Comparison of ENCODE assay signal across 1 cellular context in genomic region chr12:107352347-107353081, GRCh38.
TF ChIP-seq lines count a peak whose summit lies in the region.

No MANE protein-coding gene starts in this region.

TF ChIP-seq in HepG2, 621 proteins besides CTCF, POLR2A, EP300 and RAD21 (continued from another document and continues in another):
- TF ChIP-seq, protein P1, sequence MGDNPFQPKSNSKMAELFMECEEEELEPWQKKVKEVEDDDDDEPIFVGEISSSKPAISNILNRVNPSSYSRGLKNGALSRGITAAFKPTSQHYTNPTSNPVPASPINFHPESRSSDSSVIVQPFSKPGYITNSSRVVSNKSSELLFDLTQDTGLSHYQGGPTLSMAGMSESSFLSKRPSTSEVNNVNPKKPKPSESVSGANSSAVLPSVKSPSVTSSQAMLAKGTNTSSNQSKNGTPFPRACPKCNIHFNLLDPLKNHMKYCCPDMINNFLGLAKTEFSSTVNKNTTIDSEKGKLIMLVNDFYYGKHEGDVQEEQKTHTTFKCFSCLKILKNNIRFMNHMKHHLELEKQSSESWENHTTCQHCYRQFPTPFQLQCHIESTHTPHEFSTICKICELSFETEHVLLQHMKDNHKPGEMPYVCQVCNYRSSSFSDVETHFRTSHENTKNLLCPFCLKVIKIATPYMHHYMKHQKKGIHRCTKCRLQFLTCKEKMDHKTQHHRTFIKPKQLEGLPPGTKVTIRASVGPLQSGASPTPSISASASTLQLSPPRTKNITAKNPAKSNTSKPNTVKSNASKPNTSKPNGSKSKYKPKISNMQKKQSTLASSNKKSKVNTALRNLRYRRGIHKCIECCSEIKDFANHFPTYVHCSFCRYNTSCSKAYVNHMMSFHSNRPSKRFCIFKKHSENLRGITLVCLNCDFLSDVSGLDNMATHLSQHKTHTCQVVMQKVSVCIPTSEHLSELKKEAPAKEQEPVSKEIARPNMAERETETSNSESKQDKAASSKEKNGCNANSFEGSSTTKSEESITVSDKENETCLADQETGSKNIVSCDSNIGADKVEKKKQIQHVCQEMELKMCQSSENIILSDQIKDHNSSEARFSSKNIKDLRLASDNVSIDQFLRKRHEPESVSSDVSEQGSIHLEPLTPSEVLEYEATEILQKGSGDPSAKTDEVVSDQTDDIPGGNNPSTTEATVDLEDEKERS (CRISPR knock-in tag; IDR thresholded peaks at IDR 0.05), result 0 out of 2 replicates have a peak, but pooled peaks have one; percentile 50
- TF ChIP-seq CHCHD3 (CRISPR knock-in tag; IDR thresholded peaks at IDR 0.05), result no peak
- TF ChIP-seq MYPOP (CRISPR knock-in tag; IDR thresholded peaks at IDR 0.05), result peak; percentile 55; the same call in 1 of the 2 replicates
- TF ChIP-seq FLYWCH1 (CRISPR knock-in tag; IDR thresholded peaks at IDR 0.05), result no peak
- no peak for TF ChIP-seq IKZF1 (IDR thresholded peaks at IDR 0.05)
- TF ChIP-seq FOXJ3 (CRISPR knock-in tag; IDR thresholded peaks at IDR 0.05; ENCODE audit: borderline replicate concordance), result peak; percentile 88
- TF ChIP-seq ZNF703 (CRISPR knock-in tag; IDR thresholded peaks at IDR 0.05; ENCODE audit: borderline replicate concordance), result no peak
- no peak for TF ChIP-seq ZNF280B (CRISPR knock-in tag; IDR thresholded peaks at IDR 0.05; ENCODE audit: borderline replicate concordance)
- TF ChIP-seq, protein P2, sequence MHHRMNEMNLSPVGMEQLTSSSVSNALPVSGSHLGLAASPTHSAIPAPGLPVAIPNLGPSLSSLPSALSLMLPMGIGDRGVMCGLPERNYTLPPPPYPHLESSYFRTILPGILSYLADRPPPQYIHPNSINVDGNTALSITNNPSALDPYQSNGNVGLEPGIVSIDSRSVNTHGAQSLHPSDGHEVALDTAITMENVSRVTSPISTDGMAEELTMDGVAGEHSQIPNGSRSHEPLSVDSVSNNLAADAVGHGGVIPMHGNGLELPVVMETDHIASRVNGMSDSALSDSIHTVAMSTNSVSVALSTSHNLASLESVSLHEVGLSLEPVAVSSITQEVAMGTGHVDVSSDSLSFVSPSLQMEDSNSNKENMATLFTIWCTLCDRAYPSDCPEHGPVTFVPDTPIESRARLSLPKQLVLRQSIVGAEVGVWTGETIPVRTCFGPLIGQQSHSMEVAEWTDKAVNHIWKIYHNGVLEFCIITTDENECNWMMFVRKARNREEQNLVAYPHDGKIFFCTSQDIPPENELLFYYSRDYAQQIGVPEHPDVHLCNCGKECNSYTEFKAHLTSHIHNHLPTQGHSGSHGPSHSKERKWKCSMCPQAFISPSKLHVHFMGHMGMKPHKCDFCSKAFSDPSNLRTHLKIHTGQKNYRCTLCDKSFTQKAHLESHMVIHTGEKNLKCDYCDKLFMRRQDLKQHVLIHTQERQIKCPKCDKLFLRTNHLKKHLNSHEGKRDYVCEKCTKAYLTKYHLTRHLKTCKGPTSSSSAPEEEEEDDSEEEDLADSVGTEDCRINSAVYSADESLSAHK (CRISPR knock-in tag; IDR thresholded peaks at IDR 0.05; ENCODE audit: borderline replicate concordance), result no peak
- TF ChIP-seq, protein P3, sequence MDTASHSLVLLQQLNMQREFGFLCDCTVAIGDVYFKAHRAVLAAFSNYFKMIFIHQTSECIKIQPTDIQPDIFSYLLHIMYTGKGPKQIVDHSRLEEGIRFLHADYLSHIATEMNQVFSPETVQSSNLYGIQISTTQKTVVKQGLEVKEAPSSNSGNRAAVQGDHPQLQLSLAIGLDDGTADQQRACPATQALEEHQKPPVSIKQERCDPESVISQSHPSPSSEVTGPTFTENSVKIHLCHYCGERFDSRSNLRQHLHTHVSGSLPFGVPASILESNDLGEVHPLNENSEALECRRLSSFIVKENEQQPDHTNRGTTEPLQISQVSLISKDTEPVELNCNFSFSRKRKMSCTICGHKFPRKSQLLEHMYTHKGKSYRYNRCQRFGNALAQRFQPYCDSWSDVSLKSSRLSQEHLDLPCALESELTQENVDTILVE (CRISPR knock-in tag; IDR thresholded peaks at IDR 0.05), result peak; percentile 65
- no peak for TF ChIP-seq ZNF781 (CRISPR knock-in tag; IDR thresholded peaks at IDR 0.05; ENCODE audit: borderline replicate concordance, not compliant biosample characterization)
- peak; percentile 90 for TF ChIP-seq MED1 (CRISPR knock-in tag; IDR thresholded peaks at IDR 0.05)
- TF ChIP-seq SALL1 (CRISPR knock-in tag; IDR thresholded peaks at IDR 0.05), result peak; percentile 96
- TF ChIP-seq ZNF589 (CRISPR knock-in tag; conservative IDR thresholded peaks at IDR 0.05), result no peak
- no peak for TF ChIP-seq KMT2A (CRISPR knock-in tag; IDR thresholded peaks at IDR 0.05)
- TF ChIP-seq ZKSCAN5 (CRISPR knock-in tag; IDR thresholded peaks at IDR 0.05), result no peak
- TF ChIP-seq THAP8 (CRISPR knock-in tag; IDR thresholded peaks at IDR 0.05; ENCODE audit: borderline replicate concordance), result no peak
- TF ChIP-seq, protein P4, sequence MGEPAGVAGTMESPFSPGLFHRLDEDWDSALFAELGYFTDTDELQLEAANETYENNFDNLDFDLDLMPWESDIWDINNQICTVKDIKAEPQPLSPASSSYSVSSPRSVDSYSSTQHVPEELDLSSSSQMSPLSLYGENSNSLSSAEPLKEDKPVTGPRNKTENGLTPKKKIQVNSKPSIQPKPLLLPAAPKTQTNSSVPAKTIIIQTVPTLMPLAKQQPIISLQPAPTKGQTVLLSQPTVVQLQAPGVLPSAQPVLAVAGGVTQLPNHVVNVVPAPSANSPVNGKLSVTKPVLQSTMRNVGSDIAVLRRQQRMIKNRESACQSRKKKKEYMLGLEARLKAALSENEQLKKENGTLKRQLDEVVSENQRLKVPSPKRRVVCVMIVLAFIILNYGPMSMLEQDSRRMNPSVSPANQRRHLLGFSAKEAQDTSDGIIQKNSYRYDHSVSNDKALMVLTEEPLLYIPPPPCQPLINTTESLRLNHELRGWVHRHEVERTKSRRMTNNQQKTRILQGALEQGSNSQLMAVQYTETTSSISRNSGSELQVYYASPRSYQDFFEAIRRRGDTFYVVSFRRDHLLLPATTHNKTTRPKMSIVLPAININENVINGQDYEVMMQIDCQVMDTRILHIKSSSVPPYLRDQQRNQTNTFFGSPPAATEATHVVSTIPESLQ (CRISPR knock-in tag; conservative IDR thresholded peaks at IDR 0.05), result no peak
- no peak for TF ChIP-seq ZNF768 (CRISPR knock-in tag; IDR thresholded peaks at IDR 0.05)
- TF ChIP-seq MAZ (IDR thresholded peaks at IDR 0.05; ENCODE audit: borderline replicate concordance, low read depth, low read length), result 0 out of 2 replicates have a peak, but pooled peaks have one; percentile 36
- TF ChIP-seq MAZ (CRISPR knock-in tag; IDR thresholded peaks at IDR 0.05; ENCODE audit: low read depth), result 0 out of 2 replicates have a peak, but pooled peaks have one; percentile 34
- TF ChIP-seq ADNP (CRISPR knock-in tag; IDR thresholded peaks at IDR 0.05), result no peak
- no peak for TF ChIP-seq MED8 (CRISPR knock-in tag; IDR thresholded peaks at IDR 0.05; ENCODE audit: insufficient replicate concordance)
- no peak for TF ChIP-seq ZNF530 (CRISPR knock-in tag; IDR thresholded peaks at IDR 0.05; ENCODE audit: low read depth)
- peak; percentile 52; the same call in 1 of the 2 replicates for TF ChIP-seq ZBED4 (CRISPR knock-in tag; IDR thresholded peaks at IDR 0.05; ENCODE audit: borderline replicate concordance)
- peak; percentile 62 for TF ChIP-seq GATAD1 (CRISPR knock-in tag; IDR thresholded peaks at IDR 0.05)
- TF ChIP-seq CBX1 (IDR thresholded peaks at IDR 0.05; ENCODE audit: low read depth), result no peak
- TF ChIP-seq JUN (CRISPR knock-in tag; IDR thresholded peaks at IDR 0.05), result 0 out of 2 replicates have a peak, but pooled peaks have one; percentile 53
- peak; percentile 96 for TF ChIP-seq ETV5 (CRISPR knock-in tag; IDR thresholded peaks at IDR 0.05; ENCODE audit: borderline replicate concordance)
- TF ChIP-seq MIER3 (CRISPR knock-in tag; IDR thresholded peaks at IDR 0.05; ENCODE audit: borderline replicate concordance), result peak; percentile 76; the same call in 1 of the 2 replicates
- TF ChIP-seq ZBTB7A (CRISPR knock-in tag; IDR thresholded peaks at IDR 0.05), result peak; percentile 66; the same call in 1 of the 2 replicates
- no peak for TF ChIP-seq ZNF382 (CRISPR knock-in tag; IDR thresholded peaks at IDR 0.05; ENCODE audit: borderline replicate concordance)
- no peak for TF ChIP-seq ZFP36 (IDR thresholded peaks at IDR 0.05; ENCODE audit: borderline replicate concordance, low read depth, low read length, partially characterized antibody)
- no peak for TF ChIP-seq ZNF326 (CRISPR knock-in tag; IDR thresholded peaks at IDR 0.05; ENCODE audit: borderline replicate concordance)
- TF ChIP-seq, protein P5, sequence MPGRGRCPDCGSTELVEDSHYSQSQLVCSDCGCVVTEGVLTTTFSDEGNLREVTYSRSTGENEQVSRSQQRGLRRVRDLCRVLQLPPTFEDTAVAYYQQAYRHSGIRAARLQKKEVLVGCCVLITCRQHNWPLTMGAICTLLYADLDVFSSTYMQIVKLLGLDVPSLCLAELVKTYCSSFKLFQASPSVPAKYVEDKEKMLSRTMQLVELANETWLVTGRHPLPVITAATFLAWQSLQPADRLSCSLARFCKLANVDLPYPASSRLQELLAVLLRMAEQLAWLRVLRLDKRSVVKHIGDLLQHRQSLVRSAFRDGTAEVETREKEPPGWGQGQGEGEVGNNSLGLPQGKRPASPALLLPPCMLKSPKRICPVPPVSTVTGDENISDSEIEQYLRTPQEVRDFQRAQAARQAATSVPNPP (CRISPR knock-in tag; IDR thresholded peaks at IDR 0.05), result no peak
- TF ChIP-seq ZNF782 (CRISPR knock-in tag; IDR thresholded peaks at IDR 0.05; ENCODE audit: borderline replicate concordance), result no peak; the same call in 1 of the 2 replicates
- no peak for TF ChIP-seq KDM3A (CRISPR knock-in tag; IDR thresholded peaks at IDR 0.05; ENCODE audit: low read depth)
- peak; percentile 49; the same call in 1 of the 2 replicates for TF ChIP-seq ZSCAN9 (CRISPR knock-in tag; IDR thresholded peaks at IDR 0.05; ENCODE audit: borderline replicate concordance)
- TF ChIP-seq HCFC1 (IDR thresholded peaks at IDR 0.05; ENCODE audit: low read depth, low read length), result no peak
